In the genomic region with DNA sequence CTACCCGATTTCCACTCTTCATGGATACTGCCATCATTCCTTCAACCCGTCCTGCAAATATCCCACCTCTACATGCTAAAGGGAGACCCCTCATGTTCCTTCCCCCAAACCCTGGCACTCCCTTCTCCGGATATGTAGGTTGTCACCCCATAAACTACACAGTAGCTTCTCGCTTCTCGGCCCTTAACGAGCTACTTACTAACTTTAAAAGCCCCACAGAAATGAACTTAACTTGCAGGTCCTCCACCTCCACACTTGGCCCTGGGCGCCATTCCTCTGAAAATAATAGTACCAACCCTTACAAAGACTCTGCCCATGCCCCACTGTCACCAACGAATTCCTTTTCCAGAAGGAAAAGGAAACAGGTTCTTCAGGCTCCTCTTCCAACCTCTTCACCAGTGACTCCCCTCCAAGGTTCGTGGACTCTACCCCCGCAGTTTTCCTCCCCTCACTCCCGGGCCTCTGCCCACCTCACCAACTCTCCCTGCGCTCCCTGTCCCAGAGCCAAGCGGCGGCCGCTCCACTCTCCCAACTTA, we compare ENCODE assay signal across 8 cellular contexts. TPM values are rescaled to one million over a fixed set of nuclear protein-coding genes. Genes with fewer than 3 reads are reported as not detected.
A peak's percentile ranks its signal among the peaks of the same experiment; 100 is the strongest.
DNase-seq lines count a peak whose midpoint lies in the region; ATAC-seq and TF ChIP-seq lines count a peak whose summit lies in the region.

No MANE protein-coding gene starts in this region.

- no peaks in the 10 kb centered on the region for H4K20me1 ChIP-seq in mammary epithelial cell (ENCODE audit: insufficient read depth, low read length)

- H3K27ac ChIP-seq in ACC112 (ENCODE audit: low read depth, low read length) (no peak overlapping the region), HUES48 (ENCODE audit: low read depth, low read length) (no peak overlapping the region), mammary epithelial cell (ENCODE audit: insufficient read depth, low read depth, low read length) (peak overlapping the region; percentile 61)

- BruUV-seq in mammary epithelial cell (replicated peaks; lab: Mats Ljungman, UMichigan), result no TSS peak

- H3K36me3 ChIP-seq in ACC112 (ENCODE audit: insufficient read depth, low read length), result no peaks in the 10 kb centered on the region
- peaks cover 10% of the 10 kb centered on the region; the same call in 1 of the 2 replicates for H3K36me3 ChIP-seq in HUES48 (ENCODE audit: control insufficient read depth, insufficient read depth, low read length)
- H3K36me3 ChIP-seq in mammary epithelial cell (ENCODE audit: insufficient read depth, low read length), result peaks cover 2% of the 10 kb centered on the region
- H3K36me3 ChIP-seq in mucosa of descending colon (ENCODE audit: low read depth), result no peaks in the 10 kb centered on the region

- TF ChIP-seq CTCF in mammary epithelial cell (conservative IDR thresholded peaks at IDR 0.05 in 1 of 2, IDR thresholded peaks at IDR 0.05 in 1 of 2; ENCODE audit: extremely low read depth in 1 of 2, insufficient read depth in 1 of 2, low read depth in 1 of 2, low read length in 2 of 2) (no peak), mucosa of descending colon (IDR thresholded peaks at IDR 0.05) (no peak)

- H3K4me1 ChIP-seq in ACC112 (ENCODE audit: control insufficient read depth, insufficient read depth, low read length, unreplicated experiment) (peaks cover 18% of the 10 kb centered on the region), HUES48 (ENCODE audit: control insufficient read depth, insufficient read depth, low read length) (0 out of 2 replicates have a peak, but pooled peaks cover 6% of the 10 kb centered on the region), mammary epithelial cell (ENCODE audit: insufficient read depth, low read length) (peaks cover 30% of the 10 kb centered on the region), mucosa of descending colon (ENCODE audit: low read depth) (peaks cover 12% of the 10 kb centered on the region)

- intact Hi-C loops in mammary epithelial cell (cut with micrococcal nuclease) (loop anchor here (1.0 to 5.0 kb wide), 4 partner anchors 24 to 68 kb away; no protein-coding TSS in a partner anchor), mucosa of descending colon (cut with DNase I, micrococcal nuclease) (no loop called here)

- H2AFZ ChIP-seq in ACC112 (ENCODE audit: low read length, unreplicated experiment), result peak overlapping the region; percentile 96
- peak overlapping the region; percentile 91 for H2AFZ ChIP-seq in mammary epithelial cell (ENCODE audit: low read depth, low read length)

- H3K9me3 ChIP-seq in HUES48 (ENCODE audit: control insufficient read depth, insufficient read depth, low read length), result no peaks in the 10 kb centered on the region
- H3K9me3 ChIP-seq in mammary epithelial cell (replicated peaks; ENCODE audit: insufficient read depth, low read length), result no peaks in the 10 kb centered on the region
- H3K9me3 ChIP-seq in mucosa of descending colon, result no peaks in the 10 kb centered on the region

- ATAC-seq in mucosa of descending colon, result no peak
- ATAC-seq in HG03354 (IDR thresholded peaks at IDR 0.05; ENCODE audit: poor library complexity, severe bottlenecking, unreplicated experiment), result no peak
- ATAC-seq in GM21737 (IDR thresholded peaks at IDR 0.05; ENCODE audit: unreplicated experiment), result no peak

- H3K9ac ChIP-seq in HUES48 (ENCODE audit: low read depth, low read length) (peak overlapping the region; percentile 88; the same call in 1 of the 2 replicates), mammary epithelial cell (ENCODE audit: insufficient read depth, low read length) (peak overlapping the region; percentile 70)

- H3K79me2 ChIP-seq in ACC112 (ENCODE audit: control insufficient read depth, insufficient read depth, low read length, unreplicated experiment) (peaks cover 44% of the 10 kb centered on the region), mammary epithelial cell (ENCODE audit: insufficient read depth, low read length) (peaks cover 59% of the 10 kb centered on the region)

- dilution Hi-C loops in mammary epithelial cell (cut with HindIII; ENCODE audit: low sequenced_read_pairs), result no loop called here

- H3K4me2 ChIP-seq in mammary epithelial cell (ENCODE audit: insufficient read depth, low read depth, low read length), result peak overlapping the region; percentile 84

- CTCF ChIA-PET in mammary epithelial cell (lab: Charles Lee; ENCODE audit: low non-redundant PET), result interaction anchor here (0.6 kb wide), 2 partner anchors 46 to 137 kb away, joined by 3 to 4 read pairs; no protein-coding TSS in a partner anchor

- no peaks in the 10 kb centered on the region for H3K27me3 ChIP-seq in ACC112 (ENCODE audit: insufficient read depth, low read length)
- H3K27me3 ChIP-seq in HUES48 (ENCODE audit: control insufficient read depth, insufficient read depth, low read length), result no peaks in the 10 kb centered on the region
- no peaks in the 10 kb centered on the region for H3K27me3 ChIP-seq in mammary epithelial cell (ENCODE audit: insufficient read depth, low read length)

- in situ Hi-C loops in mammary epithelial cell (cut with MboI; ENCODE audit: low sequenced_read_pairs in 2 of 2), result no loop called here

- H3K4me3 ChIP-seq in ACC112 (ENCODE audit: low read depth, low read length) (peak overlapping the region; percentile 94), HUES48 (ENCODE audit: low read depth, low read length) (peak overlapping the region; percentile 98), mammary epithelial cell (replicated peaks in 1 of 3; ENCODE audit: insufficient read depth in 1 of 3, low read depth in 2 of 3, low read length in 3 of 3) (peak overlapping the region; percentile 61 to 87 (median 86)), mucosa of descending colon (peak overlapping the region; percentile 94)

- 9% methylated on average over 7 of the region's 15 CpGs for WGBS in mammary epithelial cell (ENCODE audit: low coverage, missing lambda C conversion rate)

- no peak for DNase-seq in mammary epithelial cell
- DNase-seq in mucosa of descending colon, result peak in 1 of 3 donors; percentile 20
- no peak for DNase-seq in COLO829 (ENCODE audit: low spot score)
- DNase-seq in epidermal melanocyte (ENCODE audit: insufficient read length, low spot score), result no peak

RNA-seq across cellular contexts. Expression of a gene that starts 1.2 kb away (rescaled TPM):
- 10 to 100 TPM; 11.2 to 54.1 TPM for total RNA-seq in mammary epithelial cell
- polyA plus RNA-seq in mammary epithelial cell, result 18.7 TPM
- polyA minus RNA-seq in mammary epithelial cell, result 69.0 TPM
- 10 to 100 TPM; 51.8 to 72.1 (median 65.6) TPM for total RNA-seq in mucosa of descending colon
